ENCODE assay signal across 1 cellular context in the genomic region with DNA sequence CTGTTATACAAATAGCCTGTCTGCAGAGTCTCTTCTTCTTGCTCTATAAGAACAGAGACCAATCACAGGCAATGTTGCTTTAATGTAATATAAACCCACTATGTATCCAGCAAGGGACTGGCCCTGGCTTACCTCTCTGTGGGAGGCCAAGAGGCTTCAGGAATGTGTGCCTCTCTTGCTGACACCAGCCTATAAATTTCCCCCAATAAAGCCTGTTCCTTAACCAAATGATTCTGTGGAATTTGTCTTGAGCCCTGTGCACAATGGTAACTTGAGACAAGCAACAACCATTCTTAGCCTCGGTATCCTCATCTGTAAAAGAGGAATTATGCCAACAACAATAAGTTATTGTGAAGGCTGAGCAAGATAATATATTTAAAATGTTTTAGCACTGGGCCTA.
TF ChIP-seq lines count a peak whose summit lies in the region.

No MANE protein-coding gene starts in this region.

TF ChIP-seq in GM23338, 12 proteins besides CTCF, POLR2A, EP300 and RAD21 (continued from another document):
- TF ChIP-seq, protein P1, sequence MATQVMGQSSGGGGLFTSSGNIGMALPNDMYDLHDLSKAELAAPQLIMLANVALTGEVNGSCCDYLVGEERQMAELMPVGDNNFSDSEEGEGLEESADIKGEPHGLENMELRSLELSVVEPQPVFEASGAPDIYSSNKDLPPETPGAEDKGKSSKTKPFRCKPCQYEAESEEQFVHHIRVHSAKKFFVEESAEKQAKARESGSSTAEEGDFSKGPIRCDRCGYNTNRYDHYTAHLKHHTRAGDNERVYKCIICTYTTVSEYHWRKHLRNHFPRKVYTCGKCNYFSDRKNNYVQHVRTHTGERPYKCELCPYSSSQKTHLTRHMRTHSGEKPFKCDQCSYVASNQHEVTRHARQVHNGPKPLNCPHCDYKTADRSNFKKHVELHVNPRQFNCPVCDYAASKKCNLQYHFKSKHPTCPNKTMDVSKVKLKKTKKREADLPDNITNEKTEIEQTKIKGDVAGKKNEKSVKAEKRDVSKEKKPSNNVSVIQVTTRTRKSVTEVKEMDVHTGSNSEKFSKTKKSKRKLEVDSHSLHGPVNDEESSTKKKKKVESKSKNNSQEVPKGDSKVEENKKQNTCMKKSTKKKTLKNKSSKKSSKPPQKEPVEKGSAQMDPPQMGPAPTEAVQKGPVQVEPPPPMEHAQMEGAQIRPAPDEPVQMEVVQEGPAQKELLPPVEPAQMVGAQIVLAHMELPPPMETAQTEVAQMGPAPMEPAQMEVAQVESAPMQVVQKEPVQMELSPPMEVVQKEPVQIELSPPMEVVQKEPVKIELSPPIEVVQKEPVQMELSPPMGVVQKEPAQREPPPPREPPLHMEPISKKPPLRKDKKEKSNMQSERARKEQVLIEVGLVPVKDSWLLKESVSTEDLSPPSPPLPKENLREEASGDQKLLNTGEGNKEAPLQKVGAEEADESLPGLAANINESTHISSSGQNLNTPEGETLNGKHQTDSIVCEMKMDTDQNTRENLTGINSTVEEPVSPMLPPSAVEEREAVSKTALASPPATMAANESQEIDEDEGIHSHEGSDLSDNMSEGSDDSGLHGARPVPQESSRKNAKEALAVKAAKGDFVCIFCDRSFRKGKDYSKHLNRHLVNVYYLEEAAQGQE (IDR thresholded peaks at IDR 0.05; ENCODE audit: unreplicated experiment), result no peak
- no peak for TF ChIP-seq EZH2phosphoT487 (IDR thresholded peaks at IDR 0.05; ENCODE audit: unreplicated experiment)
